ENCODE assay signal across 9 cellular contexts in the genomic region with DNA sequence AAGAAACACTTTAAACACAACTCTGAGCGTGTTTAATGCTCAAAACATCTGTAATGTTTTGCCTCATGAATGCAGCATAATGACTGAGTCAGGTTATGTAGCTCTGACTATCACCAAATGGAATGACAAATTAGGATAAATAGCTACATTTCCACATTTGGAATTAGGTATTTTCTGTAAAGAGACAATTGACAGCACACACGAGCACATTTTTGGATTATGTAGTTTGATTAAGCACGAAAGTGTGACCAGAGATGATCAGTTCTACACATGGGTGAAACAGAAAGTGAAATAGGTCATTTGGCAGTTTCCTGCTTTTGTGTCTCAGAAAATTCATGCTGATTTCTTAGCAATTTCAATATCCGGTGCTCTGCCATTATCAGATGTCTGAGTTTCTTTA. TPM values are rescaled to one million over a fixed set of nuclear protein-coding genes. Genes with fewer than 3 reads are reported as not detected.
DNase-seq lines count a peak whose midpoint lies in the region; ATAC-seq and TF ChIP-seq lines count a peak whose summit lies in the region.
"Had no signal": no experiment of that assay in that cellular context is flagged by ENCODE, and none has a peak within 500 bp of the region (broad histone marks: within the 10 kb centered on the region; RNA-seq: fewer than 3 reads in every experiment).

No MANE protein-coding gene starts in this region.

- TF ChIP-seq CTCF in fibroblast of the aortic adventitia (IDR thresholded peaks at IDR 0.05; ENCODE audit: insufficient read depth, low read length) (no peak), upper lobe of right lung (IDR thresholded peaks at IDR 0.05) (no peak), testis (IDR thresholded peaks at IDR 0.05) (no peak), lower leg skin (IDR thresholded peaks at IDR 0.05) (no peak)

- 72% methylated on average over 4 of the region's 4 CpGs for WGBS in testis, 2 donors
- 63 to 69% methylated on average over 4 of the region's 4 CpGs for WGBS in lower leg skin, 2 donors

- H3K36me3 ChIP-seq in KOPT-K1 (ENCODE audit: insufficient read depth, low read length), result peaks cover 83% of the 10 kb centered on the region
- peaks cover 62% of the 10 kb centered on the region for H3K36me3 ChIP-seq in upper lobe of right lung
- no peaks in the 10 kb centered on the region for H3K36me3 ChIP-seq in testis (ENCODE audit: low read depth, missing control alignments)

- ATAC-seq in GM18502 (IDR thresholded peaks at IDR 0.05; ENCODE audit: poor library complexity, unreplicated experiment) (peak; percentile 83), GM21576 (IDR thresholded peaks at IDR 0.05; ENCODE audit: unreplicated experiment) (peak; percentile 86), upper lobe of right lung (no peak)

- peak overlapping the region; percentile 89 for H3K27ac ChIP-seq in KOPT-K1 (ENCODE audit: low read depth, low read length, poor library complexity, severe bottlenecking)
- H3K27ac ChIP-seq in upper lobe of right lung, result no peak overlapping the region
- H3K27ac ChIP-seq in testis, result no peak overlapping the region

- DNase-seq in fibroblast of the aortic adventitia (ENCODE audit: low read depth), result peak; percentile 39
- DNase-seq in 8988T, result no peak
- no peak for DNase-seq in upper lobe of right lung
- no peak for DNase-seq in testis
- no peak for DNase-seq in lower leg skin (ENCODE audit: low spot score in 2 of 2)
- DNase-seq: NCI-H1417 treated with DMSO at 0.1 percent for 48 hours had no signal

- intact Hi-C loops in upper lobe of right lung (cut with DNase I), result no loop called here
- intact Hi-C loops in testis (cut with DNase I; ENCODE audit: low total_unique reads), result loop anchor here (5.0 kb wide), 1 partner anchor 83 kb away; no protein-coding TSS in a partner anchor
- intact Hi-C loops in lower leg skin (cut with DNase I; ENCODE audit: low total_unique reads), result no loop called here

- peaks cover 13% of the 10 kb centered on the region for H3K4me1 ChIP-seq in upper lobe of right lung
- H3K4me1 ChIP-seq in testis, result peaks cover 7% of the 10 kb centered on the region

- H3K4me3 ChIP-seq in fibroblast of the aortic adventitia (ENCODE audit: low read depth, low read length) (no peak overlapping the region), upper lobe of right lung (no peak overlapping the region), testis (no peak overlapping the region), lower leg skin (ENCODE audit: low read depth, poor library complexity, severe bottlenecking) (no peak overlapping the region)

- H3K27me3 ChIP-seq in upper lobe of right lung (no peaks in the 10 kb centered on the region), testis (no peaks in the 10 kb centered on the region)

- H3K9me3 ChIP-seq in KOPT-K1 (ENCODE audit: insufficient read depth, low read length, poor library complexity, severe bottlenecking), result no peaks in the 10 kb centered on the region
- H3K9me3 ChIP-seq in upper lobe of right lung, result no peaks in the 10 kb centered on the region
- no peaks in the 10 kb centered on the region for H3K9me3 ChIP-seq in testis

- no peak for TF ChIP-seq POLR2A in testis (IDR thresholded peaks at IDR 0.05)
- no peak for TF ChIP-seq POLR2A in lower leg skin (IDR thresholded peaks at IDR 0.05)

RNA-seq across cellular contexts. Expression of a gene that starts 29.0 kb away (rescaled TPM):
- total RNA-seq in fibroblast of the aortic adventitia (ENCODE audit: low replicate concordance) (50.4 and 157 TPM in 2 replicates), upper lobe of right lung (62.9 TPM), testis (100 to 1,000 TPM in 1 of 2 donors, 10 to 100 TPM in 1; 90.0 to 198 TPM), lower leg skin (10 to 100 TPM; 15.6 to 45.8 (median 35.0) TPM)
- polyA plus RNA-seq in testis (ENCODE audit: insufficient read depth, low read depth, low replicate concordance), result 169 TPM
